Comparison of ENCODE assay signal across 6 cellular contexts in genomic region chrY:9516287-9516686, GRCh38. TPM values are rescaled to one million over a fixed set of nuclear protein-coding genes. Genes with fewer than 3 reads are reported as not detected.
"Had no signal": no experiment of that assay in that cellular context is flagged by ENCODE, and none has a peak within 500 bp of the region (broad histone marks: within the 10 kb centered on the region; RNA-seq: fewer than 3 reads in every experiment).

No MANE protein-coding gene starts in this region.

RNA-seq across cellular contexts. Expression of gene TSPY10, which starts 11.4 kb away (rescaled TPM):
- total RNA-seq: HepG2, HT-29, IMR-90, K562 had no signal
- polyA plus RNA-seq: HepG2, IgD-negative memory B cell, IMR-90, K562 had no signal

RNA-seq across cellular contexts. Expression of gene TSPY9, which starts 29.2 kb away (rescaled TPM):
- total RNA-seq: HepG2, HT-29, HT1080, IMR-90, K562 had no signal
- polyA plus RNA-seq: HepG2, IgD-negative memory B cell, IMR-90, K562 had no signal

RNA-seq across cellular contexts. Expression of gene TSPY1, which starts 49.5 kb away (rescaled TPM):
- total RNA-seq: HepG2, HT-29, HT1080, IMR-90, K562 had no signal
- polyA plus RNA-seq: HepG2, IgD-negative memory B cell, IMR-90, K562 had no signal
